13 cellular contexts compared by ENCODE assay signal in genomic region chr6:107942164-107942563, GRCh38.
"Had no signal": no experiment of that assay in that cellular context is flagged by ENCODE, and none has a peak within 500 bp of the region (broad histone marks: within the 10 kb centered on the region; RNA-seq: fewer than 3 reads in every experiment).

No MANE protein-coding gene starts in this region.

- H3K27me3 Mint-ChIP-seq: naive thymus-derived CD8-positive, alpha-beta T cell; stimulated activated naive CD8-positive, alpha-beta T cell treated with anti-CD3 and anti-CD28 coated beads, Interleukin-15, amount 100 ng/mL, for 72 hours had no signal

- H3K9me3 Mint-ChIP-seq: naive thymus-derived CD8-positive, alpha-beta T cell; stimulated activated naive CD8-positive, alpha-beta T cell treated with anti-CD3 and anti-CD28 coated beads, Interleukin-15, amount 100 ng/mL, for 72 hours had no signal

- H3K36me3 ChIP-seq: ovary, suprapubic skin, vagina had no signal

- H3K27ac ChIP-seq: dorsolateral prefrontal cortex, ovary, skin epidermis, suprapubic skin, vagina had no signal

- H3K27ac Mint-ChIP-seq: stimulated activated naive CD8-positive, alpha-beta T cell treated with anti-CD3 and anti-CD28 coated beads, Interleukin-15, amount 100 ng/mL, for 72 hours had no signal

- H3K9me3 ChIP-seq: ovary, suprapubic skin, vagina had no signal

- ATAC-seq: naive thymus-derived CD8-positive, alpha-beta T cell; stimulated activated naive CD8-positive, alpha-beta T cell treated with anti-CD3 and anti-CD28 coated beads, Interleukin-15, amount 100 ng/mL, for 72 hours had no signal

- DNase-seq: dorsolateral prefrontal cortex; effector CD4-positive, alpha-beta T cell; naive thymus-derived CD8-positive, alpha-beta T cell; occipital lobe; ovary; stimulated activated CD4-positive, alpha-beta T cell treated with anti-CD3 and anti-CD28 coated beads, Interleukin-15, amount 100 ng/mL, for 24 hours; stimulated activated CD4-positive, alpha-beta T cell treated with anti-CD3 and anti-CD28 coated beads, Interleukin-2, amount 100 ng/mL, for 48 hours; stimulated activated naive CD4-positive, alpha-beta T cell; stimulated activated naive CD8-positive, alpha-beta T cell treated with anti-CD3 and anti-CD28 coated beads, Interleukin-15, amount 100 ng/mL, for 72 hours; trophoblast cell had no signal

- H3K4me3 Mint-ChIP-seq: naive thymus-derived CD8-positive, alpha-beta T cell; stimulated activated naive CD8-positive, alpha-beta T cell treated with anti-CD3 and anti-CD28 coated beads, Interleukin-15, amount 100 ng/mL, for 72 hours had no signal

- H3K4me3 ChIP-seq: dorsolateral prefrontal cortex, ovary, skin epidermis, suprapubic skin, vagina had no signal

- H3K27me3 ChIP-seq: dorsolateral prefrontal cortex, ovary, suprapubic skin, vagina had no signal
